ENCODE assay signal across 18 cellular contexts in genomic region chr10:45505336-45505735, GRCh38.
DNase-seq lines count a peak whose midpoint lies in the region; ATAC-seq and TF ChIP-seq lines count a peak whose summit lies in the region.
"Had no signal": no experiment of that assay in that cellular context is flagged by ENCODE, and none has a peak within 500 bp of the region (broad histone marks: within the 10 kb centered on the region; RNA-seq: fewer than 3 reads in every experiment).

No MANE protein-coding gene starts in this region.

- H2AK5ac ChIP-seq in mesendoderm (ENCODE audit: low read length), result no peak overlapping the region

- ATAC-seq in SK-N-SH treated with all-trans-retinoic acid at 6 μM for 48 hours, result no peak
- ATAC-seq in HG02571 (IDR thresholded peaks at IDR 0.05; ENCODE audit: unreplicated experiment), result no peak
- ATAC-seq in CD8-positive, alpha-beta T cell, result no peak
- no peak for ATAC-seq in GM19397 (IDR thresholded peaks at IDR 0.05; ENCODE audit: unreplicated experiment)
- ATAC-seq: GM12878 had no signal

- H3K4me3 ChIP-seq in HFF-Myc (replicated peaks; ENCODE audit: low read depth, low read length), result no peak overlapping the region
- no peak overlapping the region for H3K4me3 ChIP-seq in mesendoderm (ENCODE audit: low read length)
- H3K4me3 ChIP-seq in CD8-positive, alpha-beta T cell (ENCODE audit: low read depth, low read length), result no peak overlapping the region
- H3K4me3 ChIP-seq: BLaER1 treated with 17β-estradiol and CSF1 and Interleukin-3, amounts not matched to agents 10 nM and 100 nM; GM12878 had no signal

- H2BK15ac ChIP-seq in mesendoderm (replicated peaks; ENCODE audit: low read depth), result no peak overlapping the region

- no peaks in the 10 kb centered on the region for H3K27me3 Mint-ChIP-seq in CD8-positive, alpha-beta T cell (ENCODE audit: low read depth)

- no peak overlapping the region for H4K8ac ChIP-seq in mesendoderm (ENCODE audit: low read depth, low read length)

- no peaks in the 10 kb centered on the region for H3K9me3 Mint-ChIP-seq in CD8-positive, alpha-beta T cell
- H3K9me3 Mint-ChIP-seq: T-helper 2 cell treated with Interferon-gamma antibody and Interleukin-4, amounts not matched to agents 5 μg/mL and 100 μg/mL, for 36 hours had no signal

- no peak for TF ChIP-seq CTCF in HFF-Myc (IDR thresholded peaks at IDR 0.05; ENCODE audit: low read depth, low read length, missing control alignments)
- TF ChIP-seq CTCF in CD8-positive, alpha-beta T cell (IDR thresholded peaks at IDR 0.05), result no peak

- H3K36me3 ChIP-seq in mesendoderm (ENCODE audit: control insufficient read depth, insufficient read depth, low read length), result no peaks in the 10 kb centered on the region
- H3K36me3 ChIP-seq in CD8-positive, alpha-beta T cell (ENCODE audit: insufficient read depth, low read length), result no peaks in the 10 kb centered on the region

- no CpG with 5 or more reads among the region's 2 CpGs for WGBS in mesendoderm (ENCODE audit: extremely low coverage, insufficient coverage, low lambda C conversion rate)

- H3K27me3 ChIP-seq in mesendoderm (ENCODE audit: insufficient read depth, low read length, poor library complexity), result no peaks in the 10 kb centered on the region
- H3K27me3 ChIP-seq in CD8-positive, alpha-beta T cell (ENCODE audit: insufficient read depth, low read length), result no peaks in the 10 kb centered on the region
- H3K27me3 ChIP-seq: BLaER1 treated with 17β-estradiol and CSF1 and Interleukin-3, amounts not matched to agents 10 nM and 100 nM had no signal

- no peak overlapping the region for H3K27ac Mint-ChIP-seq in CD8-positive, alpha-beta T cell
- H3K27ac Mint-ChIP-seq: T-helper 2 cell treated with Interferon-gamma antibody and Interleukin-4, amounts not matched to agents 5 μg/mL and 100 μg/mL, for 36 hours had no signal

- H3K4me3 Mint-ChIP-seq in CD8-positive, alpha-beta T cell, result no peak overlapping the region
- H3K4me3 Mint-ChIP-seq: T-helper 2 cell treated with Interferon-gamma antibody and Interleukin-4, amounts not matched to agents 5 μg/mL and 100 μg/mL, for 36 hours had no signal

- POLR2A ChIA-PET in CD8-positive, alpha-beta T cell (lab: Charles Lee), result interaction anchor here (0.6 kb wide), 1 partner anchor 231 kb away, joined by 3 read pairs; no protein-coding TSS in a partner anchor

- H3K36me3 Mint-ChIP-seq in CD8-positive, alpha-beta T cell, result no peaks in the 10 kb centered on the region

- H3K56ac ChIP-seq in mesendoderm (ENCODE audit: low read length), result no peak overlapping the region

- no peaks in the 10 kb centered on the region for H3K79me1 ChIP-seq in mesendoderm (ENCODE audit: low read length)

- no peak overlapping the region for H3K23ac ChIP-seq in mesendoderm (ENCODE audit: low read length)

- DNase-seq in HFF-Myc (ENCODE audit: extremely low read depth, low read depth) (peak; percentile 24), NCI-H748 (lab: John Stamatoyannopoulos, UW; ENCODE audit: unreplicated experiment) (peak; percentile 72), mesendoderm (peak; percentile 40), NCI-H526 (lab: John Stamatoyannopoulos, UW) (no peak)
- no peak for DNase-seq in CD8-positive, alpha-beta T cell
- DNase-seq: DMS53, HCEC 1CT, KG1, NCI-H1092, NCI-H2029, SIG-M5, SW 1271 had no signal

- peaks cover 10% of the 10 kb centered on the region for H3K4me1 Mint-ChIP-seq in CD8-positive, alpha-beta T cell (ENCODE audit: low read depth)

- intact Hi-C loops in CD8-positive, alpha-beta T cell (cut with DNase I, micrococcal nuclease), result no loop called here

- H3K79me2 ChIP-seq in mesendoderm (ENCODE audit: control insufficient read depth, insufficient read depth, low read length), result no peaks in the 10 kb centered on the region

- H3K18ac ChIP-seq in mesendoderm (ENCODE audit: low read length), result no peak overlapping the region

- H2BK120ac ChIP-seq in mesendoderm (ENCODE audit: low read depth, low read length), result no peak overlapping the region

- H4K5ac ChIP-seq in mesendoderm (ENCODE audit: low read length), result no peak overlapping the region

- no peaks in the 10 kb centered on the region for H3K9me3 ChIP-seq in CD8-positive, alpha-beta T cell (ENCODE audit: low read length)
- H3K9me3 ChIP-seq: BLaER1 treated with 17β-estradiol and CSF1 and Interleukin-3, amounts not matched to agents 10 nM and 100 nM had no signal

- no peak overlapping the region for H2BK5ac ChIP-seq in mesendoderm (ENCODE audit: low read length)

- H3K9ac ChIP-seq in mesendoderm (ENCODE audit: low read length), result no peak overlapping the region
- H3K9ac ChIP-seq: BLaER1 treated with 17β-estradiol and CSF1 and Interleukin-3, amounts not matched to agents 10 nM and 100 nM had no signal

- H3K4me2 ChIP-seq in mesendoderm (ENCODE audit: low read length), result no peak overlapping the region
- H3K4me2 ChIP-seq: BLaER1 treated with 17β-estradiol and CSF1 and Interleukin-3, amounts not matched to agents 10 nM and 100 nM had no signal

- H3K4me1 ChIP-seq in mesendoderm (ENCODE audit: control insufficient read depth, low read depth, low read length), result no peaks in the 10 kb centered on the region
- no peaks in the 10 kb centered on the region for H3K4me1 ChIP-seq in CD8-positive, alpha-beta T cell (ENCODE audit: insufficient read depth, low read length)
- H3K4me1 ChIP-seq: BLaER1 treated with 17β-estradiol and CSF1 and Interleukin-3, amounts not matched to agents 10 nM and 100 nM had no signal

- CTCF ChIA-PET in CD8-positive, alpha-beta T cell (lab: Charles Lee), result interaction anchor here (1.0 kb wide), 1 partner anchor 9 kb away, joined by 3 read pairs; no protein-coding TSS in a partner anchor

- no peak overlapping the region for H3K27ac ChIP-seq in mesendoderm (ENCODE audit: low read depth, low read length)
- no peak overlapping the region for H3K27ac ChIP-seq in CD8-positive, alpha-beta T cell (ENCODE audit: low read depth, low read length)
- H3K27ac ChIP-seq: BLaER1 treated with 17β-estradiol and CSF1 and Interleukin-3, amounts not matched to agents 10 nM and 100 nM had no signal

- no peak overlapping the region for H3K4ac ChIP-seq in mesendoderm (ENCODE audit: low read depth, low read length)

TF ChIP-seq in SK-N-SH treated with all-trans-retinoic acid at 6 μM for 48 hours, 23 proteins besides CTCF, POLR2A, EP300 and RAD21:
- TF ChIP-seq TSHZ2 (CRISPR knock-in tag; IDR thresholded peaks at IDR 0.05) (peak; percentile 39; the same call in 1 of the 2 replicates), ZFP3 (CRISPR knock-in tag; IDR thresholded peaks at IDR 0.05) (no peak), RARB (CRISPR knock-in tag; IDR thresholded peaks at IDR 0.05) (no peak), SNAI2 (CRISPR knock-in tag; IDR thresholded peaks at IDR 0.05) (peak; percentile 18; the same call in 1 of the 2 replicates), ESRRG (CRISPR knock-in tag; IDR thresholded peaks at IDR 0.05) (no peak), CSRNP3 (CRISPR knock-in tag; IDR thresholded peaks at IDR 0.05) (peak; percentile 38; the same call in 1 of the 2 replicates), ZC3H10 (CRISPR knock-in tag; IDR thresholded peaks at IDR 0.05) (no peak), ZNF70 (CRISPR knock-in tag; IDR thresholded peaks at IDR 0.05) (no peak), TCF4 (CRISPR knock-in tag; IDR thresholded peaks at IDR 0.05; ENCODE audit: borderline replicate concordance) (peak; percentile 93), ARNTL (CRISPR knock-in tag; IDR thresholded peaks at IDR 0.05; ENCODE audit: borderline replicate concordance, low read depth) (no peak), ZFP30 (CRISPR knock-in tag; IDR thresholded peaks at IDR 0.05) (no peak), GLIS3 (CRISPR knock-in tag; IDR thresholded peaks at IDR 0.05) (no peak)
TF ChIP-seq in SK-N-SH treated with all-trans-retinoic acid at 6 μM for 48 hours: peak in this region for 4.

Comparison
In these comparisons a context has a peak if more than half of its experiments do, and no peak if none do; other contexts are left out.
1. DNase-seq: peak in HFF-Myc (single experiment), NCI-H748 (single experiment) and mesendoderm (single experiment); none in NCI-H526 (0 of 2) and CD8-positive, alpha-beta T cell (0 of 7).